In genomic region chr16:75764154-75764768, GRCh38 we compare ENCODE assay signal across 8 cellular contexts. TPM values are rescaled to one million over a fixed set of nuclear protein-coding genes. Genes with fewer than 3 reads are reported as not detected.
DNase-seq lines count a peak whose midpoint lies in the region; ATAC-seq and TF ChIP-seq lines count a peak whose summit lies in the region.

No MANE protein-coding gene starts in this region.

- peaks cover 5% of the 10 kb centered on the region for H3K4me1 Mint-ChIP-seq in T-helper 17 cell

- peak overlapping the region; percentile 16 for H3K27ac Mint-ChIP-seq in T-helper 17 cell

- H3K27ac ChIP-seq in 22Rv1, result no peak overlapping the region

- H3K36me3 Mint-ChIP-seq in T-helper 17 cell (ENCODE audit: low read depth), result no peaks in the 10 kb centered on the region

- H3K9me3 ChIP-seq in T-helper 17 cell (ENCODE audit: control insufficient read depth, low read length, poor library complexity, severe bottlenecking), result no peaks in the 10 kb centered on the region

- ATAC-seq in HG02840 (IDR thresholded peaks at IDR 0.05; ENCODE audit: low FRiP score, unreplicated experiment) (peak; percentile 88), T-helper 17 cell (peak; percentile 94)

- TF ChIP-seq CTCF in 22Rv1 (IDR thresholded peaks at IDR 0.05) (peak; percentile 91), GM13977 (IDR thresholded peaks at IDR 0.05; ENCODE audit: extremely low read depth, insufficient read depth, missing control alignments) (peak; percentile 85), astrocyte of the spinal cord (IDR thresholded peaks at IDR 0.05; ENCODE audit: low read depth, low read length) (peak; percentile 80)

- H3K4me3 Mint-ChIP-seq in T-helper 17 cell, result no peak overlapping the region

- in situ Hi-C loops in GM13977 (cut with MboI; ENCODE audit: low pct_unique_long_range_greater_than_20kb, low sequenced_read_pairs, unreplicated experiment), result loop anchor here (25.0 kb wide), 3 partner anchors 102 to 552 kb away; partner anchors contain the start of genes CTRB1, CTRB2 and TMEM170A
- in situ Hi-C loops in astrocyte of the spinal cord (cut with HindIII; ENCODE audit: low sequenced_read_pairs), result no loop called here

- peaks cover 14% of the 10 kb centered on the region for H3K27me3 Mint-ChIP-seq in T-helper 17 cell

- H3K4me3 ChIP-seq in astrocyte of the spinal cord (ENCODE audit: low read depth, low read length), result no peak overlapping the region

- DNase-seq in GM13977 (ENCODE audit: low spot score) (peak; percentile 65), NCI-H1417 (lab: John Stamatoyannopoulos, UW) (peak; percentile 42 to 88 (median 51)), T-helper 17 cell (peak in 2 of 3 donors; percentile 24 to 32), astrocyte of the spinal cord (ENCODE audit: low read depth, low spot score) (peak; percentile 72), iPS DF 19.7 (ENCODE audit: low read depth, low spot score) (peak; percentile 5), smooth muscle cell of the brain vasculature (ENCODE audit: low read depth, low spot score) (peak; percentile 18)

RNA-seq across cellular contexts. Expression of gene CPHXL, which starts 38.0 kb away (rescaled TPM):
- not detected for total RNA-seq in T-helper 17 cell

Comparison
In these comparisons a context has a peak if more than half of its experiments do, and no peak if none do; other contexts are left out.
1. DNase-seq: peak in every context shown above with its lines; median percentile 72 in astrocyte of the spinal cord; 65 in GM13977; 51 in NCI-H1417; 28 in T-helper 17 cell; 18 in smooth muscle cell of the brain vasculature; 5 in iPS DF 19.7.